In the genomic region with DNA sequence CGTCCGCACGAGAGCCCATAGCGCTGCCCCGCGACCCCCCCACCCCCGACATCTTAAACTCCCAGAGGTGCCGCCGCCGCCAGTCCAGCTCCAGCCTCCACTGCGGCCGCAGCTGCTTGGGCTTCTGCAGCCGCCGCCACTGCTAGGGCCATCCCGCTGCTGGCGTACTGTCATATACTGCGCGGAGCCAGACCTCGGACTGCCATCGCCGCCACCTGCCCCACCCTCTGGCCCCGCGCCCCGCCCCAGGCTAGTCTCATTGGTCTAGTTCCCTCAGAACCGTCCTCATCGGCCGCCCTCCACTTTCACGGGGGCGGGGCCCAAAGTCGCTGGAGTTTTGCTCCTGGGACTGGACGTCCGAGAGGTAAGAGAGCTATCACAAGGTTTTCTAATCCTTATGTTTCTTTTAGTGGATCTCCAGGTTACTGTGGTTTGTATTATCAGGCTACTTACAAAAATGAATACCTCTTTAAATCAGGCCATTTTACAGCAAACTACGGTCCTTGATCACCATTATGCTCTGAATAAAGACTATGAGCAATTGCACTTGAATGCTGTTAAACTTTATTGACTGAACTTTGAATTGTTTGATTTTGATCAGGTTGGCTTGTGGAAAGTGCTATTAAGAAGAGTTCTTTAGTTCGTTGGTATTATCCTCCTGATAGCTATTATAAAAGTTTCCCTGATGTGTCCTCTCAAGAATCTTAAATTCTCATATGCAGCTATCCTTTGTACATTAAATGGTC, we compare ENCODE assay signal across 8 cellular contexts. TPM values are rescaled to one million over a fixed set of nuclear protein-coding genes. Genes with fewer than 3 reads are reported as not detected.
DNase-seq lines count a peak whose midpoint lies in the region; ATAC-seq, FAIRE-seq and TF ChIP-seq lines count a peak whose summit lies in the region.

No MANE protein-coding gene starts in this region.

- no peaks in the 10 kb centered on the region for H3K36me3 Mint-ChIP-seq in CD4-positive, CD25-positive, alpha-beta regulatory T cell
- no peaks in the 10 kb centered on the region for H3K36me3 Mint-ChIP-seq in WTC11
- H3K36me3 Mint-ChIP-seq in stimulated activated naive B cell treated with anti-CD40 and anti-IgM and Interleukin-4, amounts not matched to agents 10 μg/mL and 1 μg/mL and 100 μg/mL, for 72 hours = no peaks in the 10 kb centered on the region

- peaks cover 28% of the 10 kb centered on the region for H3K27me3 ChIP-seq in CD4-positive, CD25-positive, alpha-beta regulatory T cell (ENCODE audit: control insufficient read depth, insufficient read depth, low read length)

- no peak overlapping the region for H3K27ac Mint-ChIP-seq in CD4-positive, CD25-positive, alpha-beta regulatory T cell
- no peak overlapping the region for H3K27ac Mint-ChIP-seq in WTC11
- H3K27ac Mint-ChIP-seq in stimulated activated naive B cell treated with anti-CD40 and anti-IgM and Interleukin-4, amounts not matched to agents 10 μg/mL and 1 μg/mL and 100 μg/mL, for 72 hours = no peak overlapping the region

- H3K27me3 Mint-ChIP-seq in CD4-positive, CD25-positive, alpha-beta regulatory T cell = peaks cover 50% of the 10 kb centered on the region
- H3K27me3 Mint-ChIP-seq in WTC11 (ENCODE audit: low read depth) = peaks cover 80% of the 10 kb centered on the region
- no peaks in the 10 kb centered on the region for H3K27me3 Mint-ChIP-seq in stimulated activated naive B cell treated with anti-CD40 and anti-IgM and Interleukin-4, amounts not matched to agents 10 μg/mL and 1 μg/mL and 100 μg/mL, for 72 hours

- WGBS in mesodermal cell (ENCODE audit: insufficient coverage in 2 of 2), 2 experiments = 30 to 33% methylated on average over 9 to 19 of the region's 34 CpGs

- H3K4me1 Mint-ChIP-seq in CD4-positive, CD25-positive, alpha-beta regulatory T cell = peaks cover 0 to 25% (median 2%) of the 10 kb centered on the region in 4 donors
- H3K4me1 Mint-ChIP-seq in WTC11 = peaks cover 41% of the 10 kb centered on the region
- H3K4me1 Mint-ChIP-seq in stimulated activated naive B cell treated with anti-CD40 and anti-IgM and Interleukin-4, amounts not matched to agents 10 μg/mL and 1 μg/mL and 100 μg/mL, for 72 hours = peaks cover 47 to 64% of the 10 kb centered on the region in 2 donors

- H3K4me1 ChIP-seq in CD4-positive, CD25-positive, alpha-beta regulatory T cell (ENCODE audit: control insufficient read depth, insufficient read depth, low read length, poor library complexity, severe bottlenecking) = no peaks in the 10 kb centered on the region
- no peaks in the 10 kb centered on the region for H3K4me1 ChIP-seq in mesodermal cell (ENCODE audit: control insufficient read depth, insufficient read depth, low read length, poor library complexity, severe bottlenecking)

- peak; percentile 43 to 60 for ATAC-seq in CD4-positive, CD25-positive, alpha-beta regulatory T cell (ENCODE audit: low read depth in 2 of 2)
- peak; percentile 90 for ATAC-seq in WTC11
- ATAC-seq in stimulated activated naive B cell treated with anti-CD40 and anti-IgM and Interleukin-4, amounts not matched to agents 10 μg/mL and 1 μg/mL and 100 μg/mL, for 72 hours (replicated peaks) = peak; percentile 72 to 76
- no peak for ATAC-seq in GM21717 (IDR thresholded peaks at IDR 0.05; ENCODE audit: unreplicated experiment)

- H3K9me3 ChIP-seq in CD4-positive, CD25-positive, alpha-beta regulatory T cell (ENCODE audit: control insufficient read depth in 2 of 2, low read length in 2 of 2) = no peaks in the 10 kb centered on the region
- H3K9me3 ChIP-seq in mesodermal cell (ENCODE audit: control insufficient read depth, low read length) = no peaks in the 10 kb centered on the region

- H3K36me3 ChIP-seq in CD4-positive, CD25-positive, alpha-beta regulatory T cell (ENCODE audit: control insufficient read depth, insufficient read depth, low read length) = no peaks in the 10 kb centered on the region
- H3K36me3 ChIP-seq in mesodermal cell (ENCODE audit: control insufficient read depth, insufficient read depth, low read length) = no peaks in the 10 kb centered on the region

- POLR2A ChIA-PET in WTC11 (lab: Charles Lee) = interaction anchor here (1.1 kb wide), 1 partner anchor 53 kb away, joined by 3 read pairs; no protein-coding TSS in a partner anchor

- CTCF ChIA-PET in WTC11 (lab: Charles Lee) = interaction anchor here (0.6 to 1.5 kb wide), 8 partner anchors 13 to 318 kb away, joined by 3 to 9 read pairs (median 3); no protein-coding TSS in a partner anchor

- peak; percentile 82 for FAIRE-seq in HTR-8/SVneo (lab: Jason Lieb, UNC)

- no peak overlapping the region for H3K4me3 ChIP-seq in CD4-positive, CD25-positive, alpha-beta regulatory T cell (ENCODE audit: low read depth, low read length)
- peak overlapping the region; percentile 52 for H3K4me3 ChIP-seq in epithelial cell of proximal tubule (ENCODE audit: low read depth, low read length)
- peak overlapping the region; percentile 26 for H3K4me3 ChIP-seq in mesodermal cell (ENCODE audit: extremely low read depth, insufficient read depth, low read length, poor library complexity, severe bottlenecking)

- no peaks in the 10 kb centered on the region for H3K9me3 Mint-ChIP-seq in CD4-positive, CD25-positive, alpha-beta regulatory T cell
- no peaks in the 10 kb centered on the region for H3K9me3 Mint-ChIP-seq in WTC11
- H3K9me3 Mint-ChIP-seq in stimulated activated naive B cell treated with anti-CD40 and anti-IgM and Interleukin-4, amounts not matched to agents 10 μg/mL and 1 μg/mL and 100 μg/mL, for 72 hours = no peaks in the 10 kb centered on the region

- H3K27ac ChIP-seq in CD4-positive, CD25-positive, alpha-beta regulatory T cell (ENCODE audit: insufficient read depth, low read length, poor library complexity, severe bottlenecking) = no peak overlapping the region
- H3K27ac ChIP-seq in mesodermal cell (ENCODE audit: low read depth, low read length, severe bottlenecking) = no peak overlapping the region

- no peak for DNase-seq in CD4-positive, CD25-positive, alpha-beta regulatory T cell
- DNase-seq in HTR-8/SVneo (ENCODE audit: insufficient read length, low spot score) = peak; percentile 46
- DNase-seq in WTC11 (ENCODE audit: low spot score) = peak; percentile 95
- peak; percentile 16 for DNase-seq in epithelial cell of proximal tubule (ENCODE audit: low read depth)
- DNase-seq in stimulated activated naive B cell treated with anti-CD40 and anti-IgM and Interleukin-4, amounts not matched to agents 10 μg/mL and 1 μg/mL and 100 μg/mL, for 72 hours = peak; percentile 51
- no peak for DNase-seq in Kasumi-1 (lab: John Stamatoyannopoulos, UW)

- H3K4me3 Mint-ChIP-seq in CD4-positive, CD25-positive, alpha-beta regulatory T cell = peak overlapping the region in 2 of 4 donors; percentile 13 to 42
- peak overlapping the region; percentile 66 for H3K4me3 Mint-ChIP-seq in WTC11
- H3K4me3 Mint-ChIP-seq in stimulated activated naive B cell treated with anti-CD40 and anti-IgM and Interleukin-4, amounts not matched to agents 10 μg/mL and 1 μg/mL and 100 μg/mL, for 72 hours = peak overlapping the region; percentile 72 to 74

- TF ChIP-seq CTCF in WTC11 (IDR thresholded peaks at IDR 0.05) (no peak), epithelial cell of proximal tubule (conservative IDR thresholded peaks at IDR 0.05; ENCODE audit: low read depth, low read length) (no peak)

TF ChIP-seq in WTC11, 78 proteins besides CTCF, POLR2A, EP300 and RAD21:
- TF ChIP-seq, protein P1, sequence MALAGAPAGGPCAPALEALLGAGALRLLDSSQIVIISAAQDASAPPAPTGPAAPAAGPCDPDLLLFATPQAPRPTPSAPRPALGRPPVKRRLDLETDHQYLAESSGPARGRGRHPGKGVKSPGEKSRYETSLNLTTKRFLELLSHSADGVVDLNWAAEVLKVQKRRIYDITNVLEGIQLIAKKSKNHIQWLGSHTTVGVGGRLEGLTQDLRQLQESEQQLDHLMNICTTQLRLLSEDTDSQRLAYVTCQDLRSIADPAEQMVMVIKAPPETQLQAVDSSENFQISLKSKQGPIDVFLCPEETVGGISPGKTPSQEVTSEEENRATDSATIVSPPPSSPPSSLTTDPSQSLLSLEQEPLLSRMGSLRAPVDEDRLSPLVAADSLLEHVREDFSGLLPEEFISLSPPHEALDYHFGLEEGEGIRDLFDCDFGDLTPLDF (CRISPR knock-in tag; IDR thresholded peaks at IDR 0.05) = no peak
- TF ChIP-seq NFYB (CRISPR knock-in tag; conservative IDR thresholded peaks at IDR 0.05; ENCODE audit: low read depth) (peak; percentile 27; the same call in 1 of the 2 replicates), GTF2I (CRISPR knock-in tag; conservative IDR thresholded peaks at IDR 0.05) (no peak), SP1 (CRISPR knock-in tag; conservative IDR thresholded peaks at IDR 0.05) (peak; percentile 57; the same call in 1 of the 2 replicates), MXD4 (CRISPR knock-in tag; IDR thresholded peaks at IDR 0.05; ENCODE audit: borderline replicate concordance) (no peak)

RNA-seq across cellular contexts. Expression of gene CD1D, which starts 2.8 kb away (rescaled TPM):
- total RNA-seq in CD4-positive, CD25-positive, alpha-beta regulatory T cell = not detected
- under 1 TPM in 2 of 4 donors, not detected in 2; 0.12 to 0.16 TPM for polyA plus RNA-seq in CD4-positive, CD25-positive, alpha-beta regulatory T cell
- 3.8 to 4.7 TPM (median 3.9 TPM) in 3 replicates for total RNA-seq in WTC11 (2021)
- total RNA-seq in epithelial cell of proximal tubule = 0.72 and 3.0 TPM in 2 replicates
- polyA plus RNA-seq in mesodermal cell (2013, experiment 1 of 2) = 2.0 TPM
- polyA plus RNA-seq in mesodermal cell (2013, experiment 2 of 2) = 1.9 TPM

Comparison
In these comparisons a context has a peak if more than half of its experiments do, and no peak if none do; other contexts are left out.
1. DNase-seq: peak in HTR-8/SVneo (single experiment), WTC11 (single experiment), epithelial cell of proximal tubule (single experiment) and stimulated activated naive B cell treated with anti-CD40 and anti-IgM and Interleukin-4, amounts not matched to agents 10 μg/mL and 1 μg/mL and 100 μg/mL, for 72 hours (single experiment); none in CD4-positive, CD25-positive, alpha-beta regulatory T cell (0 of 3) and Kasumi-1 (0 of 2).